9 cellular contexts compared by ENCODE assay signal in genomic region chr13:40682449-40683240, GRCh38. TPM values are rescaled to one million over a fixed set of nuclear protein-coding genes. Genes with fewer than 3 reads are reported as not detected.
DNase-seq lines count a peak whose midpoint lies in the region; ATAC-seq, FAIRE-seq and TF ChIP-seq lines count a peak whose summit lies in the region.
"Had no signal": no experiment of that assay in that cellular context is flagged by ENCODE, and none has a peak within 500 bp of the region (broad histone marks: within the 10 kb centered on the region; RNA-seq: fewer than 3 reads in every experiment).

No MANE protein-coding gene starts in this region.

- DNase-seq in DMS79 treated with DMSO at 0.1 percent for 48 hours (lab: John Stamatoyannopoulos, UW) (peak; percentile 53), DMS79 (lab: John Stamatoyannopoulos, UW) (no peak), NCI-H1105 (lab: John Stamatoyannopoulos, UW) (peak; percentile 13), astrocyte (ENCODE audit: low read depth) (peak; percentile 17), right lobe of liver (no peak), WERI-Rb-1 (no peak)

- TF ChIP-seq CTCF in astrocyte (IDR thresholded peaks at IDR 0.05; ENCODE audit: insufficient read depth, low read depth, low read length) (peak; percentile 54), right lobe of liver (IDR thresholded peaks at IDR 0.05) (peak; percentile 66 to 70 (median 67)), WERI-Rb-1 (IDR thresholded peaks at IDR 0.05; ENCODE audit: low read depth, low read length) (no peak)

- H3K27me3 ChIP-seq in astrocyte (ENCODE audit: insufficient read depth, low read length) = no peaks in the 10 kb centered on the region
- H3K27me3 ChIP-seq in right lobe of liver = no peaks in the 10 kb centered on the region
- no peaks in the 10 kb centered on the region for H3K27me3 ChIP-seq in WERI-Rb-1 (ENCODE audit: insufficient read depth, low read depth, severe bottlenecking)
- H3K27me3 ChIP-seq: BLaER1 had no signal

- H3K4me1 Mint-ChIP-seq in astrocyte (ENCODE audit: low read depth, unreplicated experiment) = peaks cover 11% of the 10 kb centered on the region

- H3K4me1 ChIP-seq in astrocyte (ENCODE audit: insufficient read depth, low read length) = no peaks in the 10 kb centered on the region
- no peaks in the 10 kb centered on the region for H3K4me1 ChIP-seq in right lobe of liver

- H3K27ac ChIP-seq in astrocyte (ENCODE audit: low read depth, low read length) = no peak overlapping the region
- no peak overlapping the region for H3K27ac ChIP-seq in right lobe of liver
- H3K27ac ChIP-seq in WERI-Rb-1 = no peak overlapping the region
- H3K27ac ChIP-seq: BLaER1 had no signal

- no peaks in the 10 kb centered on the region for H3K79me2 ChIP-seq in astrocyte (ENCODE audit: insufficient read depth, low read length)

- H3K9ac ChIP-seq in astrocyte (ENCODE audit: low read length) = no peak overlapping the region
- H3K9ac ChIP-seq: BLaER1 had no signal

- H3K9me3 ChIP-seq in astrocyte (ENCODE audit: insufficient read depth, low read depth, low read length) (no peaks in the 10 kb centered on the region), right lobe of liver (no peaks in the 10 kb centered on the region), WERI-Rb-1 (ENCODE audit: severe bottlenecking) (no peaks in the 10 kb centered on the region)
- H3K9me3 ChIP-seq: BLaER1 had no signal

- WGBS in right lobe of liver (ENCODE audit: insufficient coverage, low coverage, low lambda C conversion rate, missing lambda C conversion rate) = 44% methylated on average over 9 of the region's 11 CpGs

- H3K4me3 ChIP-seq in astrocyte (ENCODE audit: insufficient read depth, low read depth, low read length) (no peak overlapping the region), right lobe of liver (no peak overlapping the region), WERI-Rb-1 (ENCODE audit: low read depth, low read length) (no peak overlapping the region)
- H3K4me3 ChIP-seq: BLaER1 had no signal

- intact Hi-C loops in right lobe of liver (cut with DNase I) = loop anchor here in 1 of 2 donors (10.0 kb wide), 1 partner anchor 608 kb away; no protein-coding TSS in a partner anchor

- H2AFZ ChIP-seq in astrocyte (ENCODE audit: low read depth, low read length) = no peak overlapping the region

- FAIRE-seq in astrocyte (lab: Jason Lieb, UNC) = no peak

- H3K4me3 Mint-ChIP-seq in astrocyte (ENCODE audit: unreplicated experiment) = no peak overlapping the region

- H3K27me3 Mint-ChIP-seq in astrocyte (ENCODE audit: low read depth, unreplicated experiment) = peaks cover 2% of the 10 kb centered on the region

- peak overlapping the region; percentile 40 for H3K4me2 ChIP-seq in astrocyte (ENCODE audit: low read length)
- H3K4me2 ChIP-seq: BLaER1 had no signal

- no peaks in the 10 kb centered on the region for H3K9me3 Mint-ChIP-seq in astrocyte (ENCODE audit: unreplicated experiment)

- H3K36me3 ChIP-seq in astrocyte (ENCODE audit: insufficient read depth, low read length) (no peaks in the 10 kb centered on the region), right lobe of liver (no peaks in the 10 kb centered on the region), WERI-Rb-1 (no peaks in the 10 kb centered on the region)
- H3K36me3 ChIP-seq: BLaER1 had no signal

- H3K27ac Mint-ChIP-seq in astrocyte (ENCODE audit: unreplicated experiment) = no peak overlapping the region

- TF ChIP-seq POLR2A in right lobe of liver (IDR thresholded peaks at IDR 0.05) = no peak

- no peaks in the 10 kb centered on the region for H4K20me1 ChIP-seq in astrocyte (ENCODE audit: insufficient read depth, low read length)
- H4K20me1 ChIP-seq: BLaER1 had no signal

- ATAC-seq in right lobe of liver = peak; percentile 48 to 65 (median 64)
- no peak for ATAC-seq in HG03460 (IDR thresholded peaks at IDR 0.05; ENCODE audit: unreplicated experiment)
- ATAC-seq in GM19351 (IDR thresholded peaks at IDR 0.05; ENCODE audit: unreplicated experiment) = no peak

- no peaks in the 10 kb centered on the region for H3K36me3 Mint-ChIP-seq in astrocyte (ENCODE audit: low read depth, unreplicated experiment)

RNA-seq across cellular contexts. Expression of gene FOXO1, which starts 16.2 kb away (rescaled TPM):
- total RNA-seq in astrocyte = 8.8 and 10.4 TPM in 2 replicates
- 10 to 100 TPM; 12.3 to 27.7 (median 14.6) TPM for total RNA-seq in right lobe of liver

Comparison
In these comparisons a context has a peak if more than half of its experiments do, and no peak if none do; other contexts are left out.
1. DNase-seq: peak in DMS79 treated with DMSO at 0.1 percent for 48 hours (single experiment), NCI-H1105 (single experiment) and astrocyte (single experiment); none in DMS79 (single experiment), right lobe of liver (0 of 3) and WERI-Rb-1 (single experiment).
2. ATAC-seq: peak in right lobe of liver (4 of 4); none in HG03460 (single experiment) and GM19351 (single experiment).